In the genomic region with DNA sequence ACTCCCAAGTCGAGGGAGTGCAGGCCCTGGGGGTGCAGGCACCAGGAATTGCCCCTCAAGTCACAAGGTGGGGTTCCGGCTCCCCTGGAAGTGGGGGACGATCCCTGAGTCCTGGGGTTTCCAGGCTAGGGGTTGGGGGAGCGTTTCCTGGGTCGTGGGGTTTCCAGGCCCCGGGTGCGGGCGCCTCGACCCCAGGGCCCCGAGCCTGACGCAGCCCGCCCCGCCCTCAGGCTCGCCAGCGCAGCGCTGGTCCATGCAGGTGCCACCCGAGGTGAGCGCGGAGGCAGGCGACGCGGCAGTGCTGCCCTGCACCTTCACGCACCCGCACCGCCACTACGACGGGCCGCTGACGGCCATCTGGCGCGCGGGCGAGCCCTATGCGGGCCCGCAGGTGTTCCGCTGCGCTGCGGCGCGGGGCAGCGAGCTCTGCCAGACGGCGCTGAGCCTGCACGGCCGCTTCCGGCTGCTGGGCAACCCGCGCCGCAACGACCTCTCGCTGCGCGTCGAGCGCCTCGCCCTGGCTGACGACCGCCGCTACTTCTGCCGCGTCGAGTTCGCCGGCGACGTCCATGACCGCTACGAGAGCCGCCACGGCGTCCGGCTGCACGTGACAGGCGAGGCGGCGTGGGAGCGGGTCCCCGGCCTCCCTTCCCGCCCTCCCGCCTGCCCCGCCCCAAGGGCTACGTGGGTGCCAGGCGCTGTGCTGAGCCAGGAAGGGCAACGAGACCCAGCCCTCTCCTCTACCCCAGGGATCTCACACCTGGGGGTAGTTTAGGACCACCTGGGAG, we compare ENCODE assay signal across 8 cellular contexts. TPM values are rescaled to one million over a fixed set of nuclear protein-coding genes. Genes with fewer than 3 reads are reported as not detected.
A peak's percentile ranks its signal among the peaks of the same experiment; 100 is the strongest.
DNase-seq lines count a peak whose midpoint lies in the region; ATAC-seq and TF ChIP-seq lines count a peak whose summit lies in the region.

No MANE protein-coding gene starts in this region.

- peak overlapping the region; percentile 54; the same call in 1 of the 3 replicates for H3K4me3 Mint-ChIP-seq in GM23338
- H3K4me3 Mint-ChIP-seq in neural crest cell, result no peak overlapping the region

- peak; percentile 78 for ATAC-seq in GM23338

- no peak for TF ChIP-seq POLR2A in erythroblast (IDR thresholded peaks at IDR 0.05; ENCODE audit: low read length)

- H3K9me3 Mint-ChIP-seq in GM23338, result no peaks in the 10 kb centered on the region
- no peaks in the 10 kb centered on the region for H3K9me3 Mint-ChIP-seq in neural crest cell

- H3K27ac ChIP-seq in GM23338 (ENCODE audit: low read depth), result no peak overlapping the region

- no peaks in the 10 kb centered on the region for H4K20me1 ChIP-seq in GM23338 (replicated peaks; ENCODE audit: insufficient read depth)

- peak overlapping the region; percentile 75 for H3K4me2 ChIP-seq in GM23338

- DNase-seq in AG10803 (ENCODE audit: low read depth) (peak; percentile 49), GM23338 (ENCODE audit: low spot score) (peak; percentile 89), erythroblast (lab: John Stamatoyannopoulos, UW) (peak; percentile 86 to 87), neural crest cell (ENCODE audit: low read depth, low spot score) (peak; percentile 53), DMS 273 treated with DMSO at 0.1 percent for 48 hours (lab: John Stamatoyannopoulos, UW) (no peak), UCSD-AML1 (lab: John Stamatoyannopoulos, UW; ENCODE audit: unreplicated experiment) (no peak), GDM1 (lab: John Stamatoyannopoulos, UW) (no peak)
- DNase-seq in activated CD4-positive, alpha-beta T cell treated with anti-CD3 and anti-CD28 coated beads for 48 hours, result peak; percentile 67

- H3K4me3 ChIP-seq in AG10803 (ENCODE audit: low read length), result no peak overlapping the region
- H3K4me3 ChIP-seq in GM23338, result peak overlapping the region; percentile 50

- H3K27me3 ChIP-seq in GM23338 (ENCODE audit: insufficient read depth), result peaks cover 27% of the 10 kb centered on the region

- peak overlapping the region; percentile 84 for H2AFZ ChIP-seq in GM23338

- H3K27ac Mint-ChIP-seq in GM23338 (no peak overlapping the region), neural crest cell (ENCODE audit: unreplicated experiment) (no peak overlapping the region)

- H3F3A ChIP-seq in GM23338 (replicated peaks; ENCODE audit: low read depth), result 0 out of 2 replicates have a peak, but pooled peaks cover 4% of the 10 kb centered on the region

- no peaks in the 10 kb centered on the region for H3K9me2 ChIP-seq in GM23338 (ENCODE audit: insufficient read depth)

- H3K36me3 ChIP-seq in GM23338 (ENCODE audit: insufficient read depth), result no peaks in the 10 kb centered on the region

- no peaks in the 10 kb centered on the region; the same call in 2 of the 3 replicates for H3K36me3 Mint-ChIP-seq in GM23338 (ENCODE audit: low read depth)
- no peaks in the 10 kb centered on the region for H3K36me3 Mint-ChIP-seq in neural crest cell (ENCODE audit: low read depth)

- H3K79me2 ChIP-seq in GM23338 (replicated peaks; ENCODE audit: insufficient read depth), result no peaks in the 10 kb centered on the region

- H3K27me3 Mint-ChIP-seq in GM23338 (ENCODE audit: insufficient read depth, low read depth, poor library complexity) (peaks cover 18% of the 10 kb centered on the region), neural crest cell (ENCODE audit: low read depth) (peaks cover 53% of the 10 kb centered on the region)

- H3K4me1 Mint-ChIP-seq in GM23338 (peaks cover 20% of the 10 kb centered on the region), neural crest cell (peaks cover 62% of the 10 kb centered on the region)

- peaks cover 15% of the 10 kb centered on the region; the same call in 1 of the 2 replicates for H3K4me1 ChIP-seq in GM23338 (ENCODE audit: insufficient read depth)

- TF ChIP-seq CTCF in AG10803 (conservative IDR thresholded peaks at IDR 0.05; ENCODE audit: low read length), result no peak; the same call in 1 of the 2 replicates
- peak in 1 of 2 experiments; percentile 65; a peak in 2 of 4 replicates for TF ChIP-seq CTCF in GM23338 (conservative IDR thresholded peaks at IDR 0.05; ENCODE audit: low read depth in 2 of 2)
- peak; percentile 49 for TF ChIP-seq CTCF in neural crest cell (conservative IDR thresholded peaks at IDR 0.05)

TF ChIP-seq in GM23338, 12 proteins besides CTCF, POLR2A, EP300 and RAD21:
- TF ChIP-seq, protein P1, sequence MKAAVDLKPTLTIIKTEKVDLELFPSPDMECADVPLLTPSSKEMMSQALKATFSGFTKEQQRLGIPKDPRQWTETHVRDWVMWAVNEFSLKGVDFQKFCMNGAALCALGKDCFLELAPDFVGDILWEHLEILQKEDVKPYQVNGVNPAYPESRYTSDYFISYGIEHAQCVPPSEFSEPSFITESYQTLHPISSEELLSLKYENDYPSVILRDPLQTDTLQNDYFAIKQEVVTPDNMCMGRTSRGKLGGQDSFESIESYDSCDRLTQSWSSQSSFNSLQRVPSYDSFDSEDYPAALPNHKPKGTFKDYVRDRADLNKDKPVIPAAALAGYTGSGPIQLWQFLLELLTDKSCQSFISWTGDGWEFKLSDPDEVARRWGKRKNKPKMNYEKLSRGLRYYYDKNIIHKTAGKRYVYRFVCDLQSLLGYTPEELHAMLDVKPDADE (IDR thresholded peaks at IDR 0.05), result no peak
- TF ChIP-seq CREB1 (CRISPR knock-in tag; IDR thresholded peaks at IDR 0.05; ENCODE audit: low read depth) (peak; percentile 60; the same call in 1 of the 2 replicates), NANOG (IDR thresholded peaks at IDR 0.05; ENCODE audit: borderline replicate concordance) (no peak)

RNA-seq across cellular contexts. Expression of a gene that starts 12.0 kb away (rescaled TPM):
- total RNA-seq in GM23338 (2014; rRNA removed; shearing (Covaris generic)), result 0.31 TPM in 1 of 2 replicates, not detected in the other
- 0.29 and 0.35 TPM in 2 replicates for polyA plus RNA-seq in GM23338 (2016; fragmentation: Nextera tagmentation; extraction: Ambion mirVana)
- not detected in 2 replicates for total RNA-seq in neural crest cell

Comparison
In these comparisons a context has a peak if more than half of its experiments do, and no peak if none do; other contexts are left out.
1. DNase-seq: peak in AG10803 (single experiment), GM23338 (single experiment), activated CD4-positive, alpha-beta T cell treated with anti-CD3 and anti-CD28 coated beads for 48 hours (single experiment), erythroblast (2 of 2) and neural crest cell (single experiment); none in DMS 273 treated with DMSO at 0.1 percent for 48 hours (single experiment), UCSD-AML1 (single experiment) and GDM1 (single experiment).